Comparison of ENCODE assay signal across 22 cellular contexts in genomic region chr5:83299353-83299752, GRCh38.
"Had no signal": no experiment of that assay in that cellular context is flagged by ENCODE, and none has a peak within 500 bp of the region (broad histone marks: within the 10 kb centered on the region; RNA-seq: fewer than 3 reads in every experiment).

No MANE protein-coding gene starts in this region.

- FAIRE-seq: endothelial cell of umbilical vein, islet of Langerhans, keratinocyte had no signal

- ATAC-seq: foreskin keratinocyte, gastrocnemius medialis, heart right ventricle, left cardiac atrium, left lung, left ventricle myocardium superior, lower lobe of right lung, mucosa of descending colon had no signal

- H3K27ac ChIP-seq: coronary artery, dorsolateral prefrontal cortex, esophagus muscularis mucosa, foreskin keratinocyte, gastrocnemius medialis, heart right ventricle, left lung, lower lobe of right lung had no signal

- H3K4me1 ChIP-seq: gastrocnemius medialis, left lung, lower lobe of right lung had no signal

- H3K9me3 ChIP-seq: gastrocnemius medialis had no signal

- H3K36me3 ChIP-seq: esophagus muscularis mucosa, gastrocnemius medialis, heart right ventricle, left lung, lower lobe of right lung had no signal

- H3K27me3 ChIP-seq: dorsolateral prefrontal cortex, esophagus muscularis mucosa, foreskin keratinocyte, gastrocnemius medialis, heart right ventricle, left lung had no signal

- H3K4me3 ChIP-seq: coronary artery, dorsolateral prefrontal cortex, esophagus muscularis mucosa, gastrocnemius medialis, heart right ventricle, left lung, lower lobe of right lung, mucosa of descending colon had no signal

- DNase-seq: dermis blood vessel endothelial cell; dorsolateral prefrontal cortex; effector CD4-positive, alpha-beta T cell; effector memory CD4-positive, alpha-beta T cell; foreskin keratinocyte; gastrocnemius medialis; glutamatergic neuron; head of caudate nucleus; heart right ventricle; hippocampal formation; left cardiac atrium; left lung; left ventricle myocardium superior; lower lobe of right lung; mesenchymal stem cell; mucosa of descending colon; naive B cell had no signal
